ENCODE assay signal across 27 cellular contexts in genomic region chr20:54532573-54532972, GRCh38. TPM values are rescaled to one million over a fixed set of nuclear protein-coding genes. Genes with fewer than 3 reads are reported as not detected.
"Had no signal": no experiment of that assay in that cellular context is flagged by ENCODE, and none has a peak within 500 bp of the region (broad histone marks: within the 10 kb centered on the region; RNA-seq: fewer than 3 reads in every experiment).

No MANE protein-coding gene starts in this region.

- FAIRE-seq: colon, endometrium, endothelial cell of umbilical vein, frontal cortex had no signal

- H3K4me1 ChIP-seq: colonic mucosa, esophagus muscularis mucosa, foreskin keratinocyte, gastroesophageal sphincter had no signal

- ATAC-seq: effector memory CD8-positive, alpha-beta T cell; esophagus mucosa; foreskin keratinocyte; gastroesophageal sphincter had no signal

- H3K27ac ChIP-seq: colonic mucosa, coronary artery, dorsolateral prefrontal cortex, epithelial cell of prostate, esophagus muscularis mucosa, esophagus squamous epithelium, foreskin keratinocyte, gastroesophageal sphincter had no signal

- H3K4me3 ChIP-seq: colonic mucosa, coronary artery, dorsolateral prefrontal cortex, esophagus muscularis mucosa, esophagus squamous epithelium, gastroesophageal sphincter, heart left ventricle, heart right ventricle had no signal

- H3K9me3 ChIP-seq: colonic mucosa, gastroesophageal sphincter had no signal

- DNase-seq: colonic mucosa; cortex of kidney; dermis blood vessel endothelial cell; dorsolateral prefrontal cortex; effector CD4-positive, alpha-beta T cell; effector CD8-positive, alpha-beta T cell; effector memory CD4-positive, alpha-beta T cell; effector memory CD8-positive, alpha-beta T cell; endodermal cell; erythroblast; esophagus squamous epithelium; foreskin fibroblast; foreskin keratinocyte; foreskin melanocyte; glutamatergic neuron; heart left ventricle; heart right ventricle had no signal

- H3K27me3 ChIP-seq: colonic mucosa, esophagus muscularis mucosa, esophagus squamous epithelium, foreskin keratinocyte, gastroesophageal sphincter, heart left ventricle, heart right ventricle had no signal

- H3K36me3 ChIP-seq: colonic mucosa, esophagus muscularis mucosa, esophagus squamous epithelium, gastroesophageal sphincter, heart left ventricle, heart right ventricle had no signal

RNA-seq across cellular contexts. Expression of gene DOK5, which starts 57.2 kb away (rescaled TPM):
- total RNA-seq: dermis microvascular lymphatic vessel endothelial cell, foreskin keratinocyte had no signal
- polyA plus RNA-seq: foreskin keratinocyte had no signal
